Comparison of ENCODE assay signal across 9 cellular contexts in the genomic region with DNA sequence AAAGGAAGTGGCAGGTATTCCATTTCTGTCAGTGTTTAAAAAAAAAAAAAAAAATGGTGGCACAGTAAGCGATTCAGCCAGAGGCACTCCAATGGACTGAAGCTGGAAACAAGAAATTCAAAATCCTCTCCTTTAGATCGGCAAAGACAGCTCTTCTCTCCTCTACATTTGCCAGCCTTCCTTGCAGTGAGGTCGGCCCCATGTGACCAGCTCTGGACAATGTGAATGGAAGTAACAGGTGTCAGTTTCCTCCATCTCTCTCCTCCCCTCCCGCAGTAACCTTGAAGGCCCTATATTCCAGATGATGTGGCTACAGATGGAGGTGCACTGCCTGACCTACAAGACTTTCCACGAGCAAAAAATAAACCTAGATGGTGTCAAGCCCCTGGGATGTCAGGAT. TPM values are rescaled to one million over a fixed set of nuclear protein-coding genes. Genes with fewer than 3 reads are reported as not detected.
A peak's percentile ranks its signal among the peaks of the same experiment; 100 is the strongest.
DNase-seq lines count a peak whose midpoint lies in the region; ATAC-seq and TF ChIP-seq lines count a peak whose summit lies in the region.
"Had no signal": no experiment of that assay in that cellular context is flagged by ENCODE, and none has a peak within 500 bp of the region (broad histone marks: within the 10 kb centered on the region; RNA-seq: fewer than 3 reads in every experiment).

No MANE protein-coding gene starts in this region.

- H3K4me1 ChIP-seq in muscle layer of duodenum (ENCODE audit: control insufficient read depth in 1 of 2, insufficient read depth in 2 of 2, low read length in 2 of 2) = peaks cover 38 to 88% of the 10 kb centered on the region in 2 donors
- peaks cover 0 to 98% (median 58%) of the 10 kb centered on the region in 4 donors for H3K4me1 ChIP-seq in tibial nerve

- DNase-seq in DMS53 treated with DMSO at 0.1 percent for 48 hours (lab: John Stamatoyannopoulos, UW; ENCODE audit: unreplicated experiment) (peak; percentile 84), LHCN-M2 (ENCODE audit: low read depth) (peak; percentile 61), activated B cell treated with CpG ODN at 0.5 μM for 24 hours (no peak), Ammon's horn (ENCODE audit: low spot score) (no peak), tibial nerve (ENCODE audit: low spot score in 2 of 2) (no peak)
- no peak for DNase-seq in activated naive CD4-positive, alpha-beta T cell treated with anti-CD3 and anti-CD28 coated beads, Interleukin-2, amount 50 U/mL, for 16 hours
- DNase-seq in activated CD8-positive, alpha-beta memory T cell treated with anti-CD3 and anti-CD28 coated beads, Interleukin-2, amount 10 ng/mL, durations not matched to agents 7 days and 5 days = no peak
- DNase-seq: activated T-cell treated with anti-CD3 and anti-CD28 coated beads, Interleukin-2, amount 50 U/mL, for 4 hours had no signal

- no peaks in the 10 kb centered on the region for H3K9me3 ChIP-seq in muscle layer of duodenum (ENCODE audit: control insufficient read depth in 1 of 2, low read length in 2 of 2)
- H3K9me3 ChIP-seq in tibial nerve = no peaks in the 10 kb centered on the region

- H3K36me3 ChIP-seq in muscle layer of duodenum (ENCODE audit: control insufficient read depth in 1 of 2, insufficient read depth in 2 of 2, low read length in 2 of 2) (peaks cover 0 to 3% of the 10 kb centered on the region in 2 donors), tibial nerve (no peaks in the 10 kb centered on the region)

- TF ChIP-seq CTCF in activated B cell treated with CpG ODN at 0.5 μM for 24 hours (IDR thresholded peaks at IDR 0.05) (no peak), tibial nerve (IDR thresholded peaks at IDR 0.05) (no peak)

- no peak for ATAC-seq in activated B cell treated with CpG ODN at 0.5 μM for 24 hours (ENCODE audit: low read depth)
- no peak for ATAC-seq in activated CD8-positive, alpha-beta memory T cell treated with anti-CD3 and anti-CD28 coated beads, Interleukin-2, amount 10 ng/mL, durations not matched to agents 7 days and 5 days

- no peaks in the 10 kb centered on the region for H3K9me3 Mint-ChIP-seq in activated B cell treated with CpG ODN at 0.5 μM for 24 hours
- no peaks in the 10 kb centered on the region for H3K9me3 Mint-ChIP-seq in activated CD8-positive, alpha-beta memory T cell treated with anti-CD3 and anti-CD28 coated beads, Interleukin-2, amount 10 ng/mL, durations not matched to agents 7 days and 5 days (ENCODE audit: low read depth)
- H3K9me3 Mint-ChIP-seq: activated T-cell treated with anti-CD3 and anti-CD28 coated beads, Interleukin-2, amount 50 U/mL, for 4 hours had no signal

- H3K27me3 Mint-ChIP-seq in activated B cell treated with CpG ODN at 0.5 μM for 24 hours = peaks cover 44% of the 10 kb centered on the region
- H3K27me3 Mint-ChIP-seq in activated CD8-positive, alpha-beta memory T cell treated with anti-CD3 and anti-CD28 coated beads, Interleukin-2, amount 10 ng/mL, durations not matched to agents 7 days and 5 days = peaks cover 41% of the 10 kb centered on the region

- peak overlapping the region; percentile 56 for H3K27ac Mint-ChIP-seq in activated B cell treated with CpG ODN at 0.5 μM for 24 hours
- no peak overlapping the region for H3K27ac Mint-ChIP-seq in activated CD8-positive, alpha-beta memory T cell treated with anti-CD3 and anti-CD28 coated beads, Interleukin-2, amount 10 ng/mL, durations not matched to agents 7 days and 5 days

- 50 to 51% methylated on average over 5 of the region's 5 CpGs for WGBS in tibial nerve, 2 donors

- peak overlapping the region in 1 of 2 donors; percentile 28 for H3K4me3 ChIP-seq in muscle layer of duodenum (ENCODE audit: low read depth in 1 of 2, low read length in 2 of 2)
- no peak overlapping the region for H3K4me3 ChIP-seq in tibial nerve

- H3K4me3 Mint-ChIP-seq in activated B cell treated with CpG ODN at 0.5 μM for 24 hours = peak overlapping the region; percentile 50
- no peak overlapping the region for H3K4me3 Mint-ChIP-seq in activated CD8-positive, alpha-beta memory T cell treated with anti-CD3 and anti-CD28 coated beads, Interleukin-2, amount 10 ng/mL, durations not matched to agents 7 days and 5 days
- H3K4me3 Mint-ChIP-seq: activated T-cell treated with anti-CD3 and anti-CD28 coated beads, Interleukin-2, amount 50 U/mL, for 4 hours had no signal

- H3K27ac ChIP-seq in muscle layer of duodenum (ENCODE audit: low read length) (peak overlapping the region; percentile 58), tibial nerve (peak overlapping the region in 2 of 4 donors; percentile 31 to 76)

- TF ChIP-seq POLR2A in tibial nerve (IDR thresholded peaks at IDR 0.05) = no peak

- POLR2A ChIA-PET in activated B cell treated with CpG ODN at 0.5 μM for 24 hours (lab: Charles Lee) = interaction anchor here (0.5 to 3.4 kb wide), 20 partner anchors 8 to 691 kb away, joined by 3 to 35 read pairs (median 5); partner anchors contain the start of genes CUEDC1, MRPS23, SRSF1 and VEZF1

- no peak for TF ChIP-seq EP300 in tibial nerve (IDR thresholded peaks at IDR 0.05)

- no peaks in the 10 kb centered on the region for H3K36me3 Mint-ChIP-seq in activated B cell treated with CpG ODN at 0.5 μM for 24 hours (ENCODE audit: low read depth)
- no peaks in the 10 kb centered on the region for H3K36me3 Mint-ChIP-seq in activated CD8-positive, alpha-beta memory T cell treated with anti-CD3 and anti-CD28 coated beads, Interleukin-2, amount 10 ng/mL, durations not matched to agents 7 days and 5 days

- H3K4me1 Mint-ChIP-seq in activated B cell treated with CpG ODN at 0.5 μM for 24 hours = peaks cover 34% of the 10 kb centered on the region
- peaks cover 11% of the 10 kb centered on the region for H3K4me1 Mint-ChIP-seq in activated CD8-positive, alpha-beta memory T cell treated with anti-CD3 and anti-CD28 coated beads, Interleukin-2, amount 10 ng/mL, durations not matched to agents 7 days and 5 days

- CTCF ChIA-PET in activated B cell treated with CpG ODN at 0.5 μM for 24 hours (lab: Charles Lee) = interaction anchor here (0.9 to 1.7 kb wide), 7 partner anchors 9 to 55 kb away, joined by 3 to 5 read pairs (median 4); partner anchors contain the start of gene CUEDC1
- CTCF ChIA-PET in activated CD8-positive, alpha-beta memory T cell treated with anti-CD3 and anti-CD28 coated beads, Interleukin-2, amount 10 ng/mL, durations not matched to agents 7 days and 5 days (lab: Charles Lee) = interaction anchor here (0.7 to 1.5 kb wide), 5 partner anchors 17 to 526 kb away, joined by 3 to 6 read pairs (median 3); no protein-coding TSS in a partner anchor

- intact Hi-C loops in activated B cell treated with CpG ODN at 0.5 μM for 24 hours (cut with micrococcal nuclease) = loop anchor here (1.0 kb wide), 1 partner anchor 16 kb away; no protein-coding TSS in a partner anchor

- no peaks in the 10 kb centered on the region for H3K27me3 ChIP-seq in muscle layer of duodenum (ENCODE audit: low read depth, low read length)
- no peaks in the 10 kb centered on the region for H3K27me3 ChIP-seq in tibial nerve

RNA-seq across cellular contexts. Expression of gene CUEDC1, which starts 15.0 kb away (rescaled TPM):
- total RNA-seq in LHCN-M2 (2014; rRNA removed) (22.9 and 29.6 TPM in 2 replicates), activated B cell treated with CpG ODN at 0.5 μM for 24 hours (not detected in 2 replicates), tibial nerve (10 to 100 TPM; 32.1 to 55.5 (median 38.8) TPM)
- 56.4 TPM for polyA plus RNA-seq in LHCN-M2 (2012)
- total RNA-seq in activated CD8-positive, alpha-beta memory T cell treated with anti-CD3 and anti-CD28 coated beads, Interleukin-2, amount 10 ng/mL, durations not matched to agents 7 days and 5 days = not detected

RNA-seq across cellular contexts. Expression of gene VEZF1, which starts 47.8 kb away (rescaled TPM):
- total RNA-seq in LHCN-M2 (2014; rRNA removed) = 60.3 and 65.2 TPM in 2 replicates
- 23.7 TPM for polyA plus RNA-seq in LHCN-M2 (2012)
- total RNA-seq in activated B cell treated with CpG ODN at 0.5 μM for 24 hours = 40.5 and 45.1 TPM in 2 replicates
- 10 to 100 TPM; 42.3 to 66.0 (median 48.3) TPM for total RNA-seq in tibial nerve
- 10 to 100 TPM; 33.2 to 37.6 TPM for total RNA-seq in activated CD8-positive, alpha-beta memory T cell treated with anti-CD3 and anti-CD28 coated beads, Interleukin-2, amount 10 ng/mL, durations not matched to agents 7 days and 5 days

Comparison
In these comparisons a context has a peak if more than half of its experiments do, and no peak if none do; other contexts are left out.
1. DNase-seq: peak in DMS53 treated with DMSO at 0.1 percent for 48 hours (single experiment) and LHCN-M2 (single experiment); none in activated B cell treated with CpG ODN at 0.5 μM for 24 hours (single experiment), Ammon's horn (single experiment), tibial nerve (0 of 2), activated naive CD4-positive, alpha-beta T cell treated with anti-CD3 and anti-CD28 coated beads, Interleukin-2, amount 50 U/mL, for 16 hours (single experiment) and activated CD8-positive, alpha-beta memory T cell treated with anti-CD3 and anti-CD28 coated beads, Interleukin-2, amount 10 ng/mL, durations not matched to agents 7 days and 5 days (single experiment).
2. RNA of gene CUEDC1, which starts 15.0 kb away (total RNA-seq): 32.1 to 55.5 TPM in tibial nerve and 22.9 to 29.6 TPM in LHCN-M2; not detected in activated CD8-positive, alpha-beta memory T cell treated with anti-CD3 and anti-CD28 coated beads, Interleukin-2, amount 10 ng/mL, durations not matched to agents 7 days and 5 days and not detected in activated B cell treated with CpG ODN at 0.5 μM for 24 hours; every median in the first group is over 10 times any median in the second.